7 cellular contexts compared by ENCODE assay signal in genomic region chr4:20386906-20387305, GRCh38.
"Had no signal": no experiment of that assay in that cellular context is flagged by ENCODE, and none has a peak within 500 bp of the region (broad histone marks: within the 10 kb centered on the region; RNA-seq: fewer than 3 reads in every experiment).

No MANE protein-coding gene starts in this region.

- H3K27me3 Mint-ChIP-seq: IgD-negative memory B cell had no signal

- DNase-seq: HFFc6 had no signal

- H3K4me1 Mint-ChIP-seq: GM23338, IgD-negative memory B cell had no signal

- H3K4me3 ChIP-seq: GM23338, HAP-1 had no signal

- H3K4me3 Mint-ChIP-seq: GM23338, HFFc6, IgD-negative memory B cell had no signal

- H3K9me3 Mint-ChIP-seq: GM23338, HFFc6, IgD-negative memory B cell had no signal

- ATAC-seq: GM23338, HCT116, HepG2 had no signal

- H3K36me3 ChIP-seq: HAP-1 had no signal

- H3K36me3 Mint-ChIP-seq: IgD-negative memory B cell had no signal

- H3K27ac Mint-ChIP-seq: GM23338, HFFc6, IgD-negative memory B cell had no signal

- H3K27ac ChIP-seq: HL-60 had no signal

- H3K9me3 ChIP-seq: HAP-1 had no signal
